17 cellular contexts compared by ENCODE assay signal in the genomic region with DNA sequence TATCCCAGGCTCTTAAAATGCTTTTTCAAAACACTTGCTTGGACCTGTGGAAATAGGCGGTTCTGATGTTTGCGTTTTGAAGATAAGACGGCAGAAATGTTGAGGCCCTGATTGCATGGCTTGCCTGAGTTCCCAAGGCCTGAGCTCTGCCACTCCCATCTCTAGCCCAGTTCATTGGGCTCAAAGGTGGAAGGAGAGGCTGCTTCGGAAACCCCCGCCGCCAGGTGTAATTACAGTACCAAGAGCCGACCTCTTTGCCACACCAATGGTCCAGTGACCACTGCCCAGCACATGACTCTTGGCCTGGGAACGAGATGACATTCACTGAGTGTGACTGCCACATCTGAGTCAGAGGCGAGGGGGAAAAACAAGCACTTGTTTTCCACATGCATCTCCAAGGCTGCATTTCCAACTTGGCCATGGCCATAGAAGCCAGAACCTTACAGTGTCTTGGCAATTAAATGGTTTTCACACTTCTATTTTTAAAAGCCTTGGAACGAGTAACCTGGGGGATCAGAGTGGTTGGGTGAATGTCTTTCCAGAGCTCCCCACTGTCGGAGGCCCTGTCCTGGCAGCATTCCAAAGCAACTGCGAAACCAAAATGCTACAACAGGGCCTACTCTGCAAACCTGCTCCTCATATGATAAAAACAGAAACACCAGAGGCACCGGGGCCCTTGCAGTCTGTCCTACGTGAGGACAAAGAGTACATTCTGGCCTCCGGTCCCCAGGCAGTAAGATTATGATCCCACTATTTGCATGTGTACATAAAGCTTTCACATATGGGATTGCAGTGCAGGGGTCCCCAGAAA.
A peak's percentile ranks its signal among the peaks of the same experiment; 100 is the strongest.
DNase-seq lines count a peak whose midpoint lies in the region; ATAC-seq and TF ChIP-seq lines count a peak whose summit lies in the region.
"Had no signal": no experiment of that assay in that cellular context is flagged by ENCODE, and none has a peak within 500 bp of the region (broad histone marks: within the 10 kb centered on the region; RNA-seq: fewer than 3 reads in every experiment).

No MANE protein-coding gene starts in this region.

- H3K27me3 Mint-ChIP-seq in IgD-negative memory B cell, result no peaks in the 10 kb centered on the region
- H3K27me3 Mint-ChIP-seq: activated CD4-positive, alpha-beta memory T cell treated with anti-CD3 and anti-CD28 coated beads, Interleukin-2, amount 10 ng/mL, durations not matched to agents 7 days and 5 days had no signal

- no peak overlapping the region for H3K56ac ChIP-seq in mesendoderm (ENCODE audit: low read length)

- no peak overlapping the region for H4K5ac ChIP-seq in mesendoderm (ENCODE audit: low read length)

- peak overlapping the region in 2 of 3 donors; percentile 19 to 39 for H3K27ac Mint-ChIP-seq in IgD-negative memory B cell
- H3K27ac Mint-ChIP-seq: activated CD4-positive, alpha-beta memory T cell treated with anti-CD3 and anti-CD28 coated beads, Interleukin-2, amount 10 ng/mL, durations not matched to agents 7 days and 5 days; endodermal cell had no signal

- H2AK5ac ChIP-seq in mesendoderm (ENCODE audit: low read length), result no peak overlapping the region

- H2BK15ac ChIP-seq in mesendoderm (replicated peaks; ENCODE audit: low read depth), result no peak overlapping the region

- no peaks in the 10 kb centered on the region for H3K79me2 ChIP-seq in mesendoderm (ENCODE audit: control insufficient read depth, insufficient read depth, low read length)

- no peak for TF ChIP-seq POLR2A in spleen (IDR thresholded peaks at IDR 0.05)

- H3K9ac ChIP-seq in mesendoderm (ENCODE audit: low read length), result no peak overlapping the region

- H3K18ac ChIP-seq in mesendoderm (ENCODE audit: low read length), result no peak overlapping the region

- H3K27ac ChIP-seq in mesendoderm (ENCODE audit: low read depth, low read length), result no peak overlapping the region
- no peak overlapping the region for H3K27ac ChIP-seq in spleen
- no peak overlapping the region for H3K27ac ChIP-seq in upper lobe of right lung
- H3K27ac ChIP-seq: WERI-Rb-1 had no signal

- H3K9me3 ChIP-seq in spleen (no peaks in the 10 kb centered on the region), upper lobe of right lung (no peaks in the 10 kb centered on the region)

- H3K79me1 ChIP-seq in mesendoderm (ENCODE audit: low read length), result no peaks in the 10 kb centered on the region

- intact Hi-C loops in spleen (cut with DNase I; ENCODE audit: low total_unique reads) (no loop called here), upper lobe of right lung (cut with DNase I) (no loop called here)

- H3K23ac ChIP-seq in mesendoderm (ENCODE audit: low read length), result peak overlapping the region; percentile 31

- DNase-seq in cerebellar cortex (ENCODE audit: low spot score) (peak; percentile 50), mesendoderm (no peak), spleen (peak; percentile 45), COR-L47 (lab: John Stamatoyannopoulos, UW) (no peak), NCI-H1092 treated with DMSO at 0.1 percent for 48 hours (lab: John Stamatoyannopoulos, UW) (no peak), upper lobe of right lung (no peak)
- DNase-seq: activated CD4-positive, alpha-beta memory T cell treated with anti-CD3 and anti-CD28 coated beads, Interleukin-2, amount 10 ng/mL, durations not matched to agents 7 days and 5 days; AML-193; central memory CD4-positive, alpha-beta T cell; endodermal cell; NCI-H2081 treated with DMSO at 0.1 percent for 48 hours; NCI-H774; retina; stimulated activated CD4-positive, alpha-beta T cell treated with anti-CD3 and anti-CD28 coated beads, Interleukin-1b, Interleukin-23, amount 100 ng/mL, for 48 hours; WERI-Rb-1 had no signal

- H3K36me3 ChIP-seq in mesendoderm (ENCODE audit: control insufficient read depth, insufficient read depth, low read length), result no peaks in the 10 kb centered on the region
- peaks cover 0 to 9% (median 0%) of the 10 kb centered on the region in 6 donors for H3K36me3 ChIP-seq in spleen
- H3K36me3 ChIP-seq in upper lobe of right lung, result no peaks in the 10 kb centered on the region
- H3K36me3 ChIP-seq: WERI-Rb-1 had no signal

- H3K4me3 ChIP-seq in mesendoderm (ENCODE audit: low read length) (no peak overlapping the region), spleen (no peak overlapping the region), upper lobe of right lung (no peak overlapping the region)

- ATAC-seq in upper lobe of right lung, result no peak

- no peak overlapping the region for H3K4me3 Mint-ChIP-seq in IgD-negative memory B cell
- H3K4me3 Mint-ChIP-seq: activated CD4-positive, alpha-beta memory T cell treated with anti-CD3 and anti-CD28 coated beads, Interleukin-2, amount 10 ng/mL, durations not matched to agents 7 days and 5 days; endodermal cell; neural crest cell had no signal

- H3K4ac ChIP-seq in mesendoderm (ENCODE audit: low read depth, low read length), result no peak overlapping the region

- no peak overlapping the region for H4K8ac ChIP-seq in mesendoderm (ENCODE audit: low read depth, low read length)

- no peak overlapping the region for H2BK5ac ChIP-seq in mesendoderm (ENCODE audit: low read length)

- H3K9me3 Mint-ChIP-seq in IgD-negative memory B cell, result no peaks in the 10 kb centered on the region
- H3K9me3 Mint-ChIP-seq: activated CD4-positive, alpha-beta memory T cell treated with anti-CD3 and anti-CD28 coated beads, Interleukin-2, amount 10 ng/mL, durations not matched to agents 7 days and 5 days; endodermal cell; neural crest cell had no signal

- H3K4me1 ChIP-seq in mesendoderm (ENCODE audit: control insufficient read depth, low read depth, low read length) (no peaks in the 10 kb centered on the region), spleen (peaks cover 0 to 3% (median 0%) of the 10 kb centered on the region in 6 donors), upper lobe of right lung (no peaks in the 10 kb centered on the region)

- WGBS in mesendoderm (ENCODE audit: extremely low coverage, insufficient coverage, low lambda C conversion rate), result no CpG with 5 or more reads among the region's 15 CpGs
- 89 to 92% (median 90%) methylated on average over 15 of the region's 15 CpGs for WGBS in spleen, 5 donors

- no peak overlapping the region for H3K4me2 ChIP-seq in mesendoderm (ENCODE audit: low read length)

- H3K27me3 ChIP-seq in mesendoderm (ENCODE audit: insufficient read depth, low read length, poor library complexity), result no peaks in the 10 kb centered on the region
- no peaks in the 10 kb centered on the region for H3K27me3 ChIP-seq in spleen (replicated peaks in 1 of 7)
- no peaks in the 10 kb centered on the region for H3K27me3 ChIP-seq in upper lobe of right lung

- peaks cover 9 to 16% (median 15%) of the 10 kb centered on the region in 3 donors for H3K4me1 Mint-ChIP-seq in IgD-negative memory B cell
- H3K4me1 Mint-ChIP-seq: activated CD4-positive, alpha-beta memory T cell treated with anti-CD3 and anti-CD28 coated beads, Interleukin-2, amount 10 ng/mL, durations not matched to agents 7 days and 5 days; neural crest cell had no signal

- H2BK120ac ChIP-seq in mesendoderm (ENCODE audit: low read depth, low read length), result no peak overlapping the region

- H3K36me3 Mint-ChIP-seq in IgD-negative memory B cell, result peaks cover 15% of the 10 kb centered on the region

- TF ChIP-seq CTCF in spleen (IDR thresholded peaks at IDR 0.05 in 8 of 11, conservative IDR thresholded peaks at IDR 0.05 in 3 of 11) (no peak), upper lobe of right lung (IDR thresholded peaks at IDR 0.05) (no peak)

Comparison
In these comparisons a context has a peak if more than half of its experiments do, and no peak if none do; other contexts are left out.
1. DNase-seq: peak in cerebellar cortex (single experiment) and spleen (single experiment); none in mesendoderm (single experiment), COR-L47 (single experiment), NCI-H1092 treated with DMSO at 0.1 percent for 48 hours (single experiment) and upper lobe of right lung (single experiment).